Comparison of ENCODE assay signal across 17 cellular contexts in the genomic region with DNA sequence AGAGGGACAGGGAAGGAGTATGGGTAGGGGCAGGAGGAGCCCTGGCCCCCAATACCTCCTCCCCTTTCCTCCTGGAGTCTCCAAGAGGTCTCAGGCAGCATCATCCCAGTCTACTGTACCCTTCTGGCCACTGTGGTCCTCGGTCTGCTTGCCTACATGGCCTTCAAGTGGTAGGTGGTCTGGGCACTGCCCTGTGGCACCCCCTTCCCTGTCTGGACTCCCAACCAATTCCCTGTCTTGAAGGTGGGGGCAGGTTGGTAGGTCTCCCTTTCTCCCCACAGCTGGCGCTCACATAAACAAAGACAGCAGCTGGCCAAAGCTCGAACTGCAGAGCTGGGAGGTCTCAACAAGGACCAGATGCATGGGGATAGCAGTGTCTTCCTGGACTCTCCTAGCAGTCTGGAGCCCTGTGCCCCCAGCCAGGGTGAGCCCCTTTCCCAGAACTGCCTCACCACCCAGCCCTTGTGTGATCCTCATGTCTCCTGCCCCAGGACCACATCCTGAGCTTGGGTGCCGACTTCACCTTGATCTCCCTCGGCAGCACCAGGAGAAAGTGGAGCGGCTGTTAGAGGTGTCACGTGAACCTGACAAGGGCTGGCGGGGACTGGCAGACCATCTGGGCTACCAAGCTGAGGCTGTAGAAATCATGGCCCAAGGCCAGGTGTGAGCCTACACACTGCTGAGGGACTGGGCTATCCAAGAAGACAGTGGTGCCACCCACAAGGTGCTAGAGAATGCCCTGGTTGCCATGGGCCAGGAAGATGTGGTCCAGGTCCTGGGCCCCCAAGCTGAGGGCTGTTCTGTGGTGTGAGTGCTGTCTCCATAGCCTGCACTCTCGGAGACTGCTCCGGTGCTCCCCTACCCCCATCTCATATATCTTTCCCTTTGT.
DNase-seq lines count a peak whose midpoint lies in the region; ATAC-seq, FAIRE-seq and TF ChIP-seq lines count a peak whose summit lies in the region.
"Had no signal": no experiment of that assay in that cellular context is flagged by ENCODE, and none has a peak within 500 bp of the region (broad histone marks: within the 10 kb centered on the region; RNA-seq: fewer than 3 reads in every experiment).

No MANE protein-coding gene starts in this region.

- TF ChIP-seq CTCF in OCI-LY1 (IDR thresholded peaks at IDR 0.05; ENCODE audit: low read length) (no peak), D721Med (IDR thresholded peaks at IDR 0.05; ENCODE audit: insufficient read depth, missing control alignments) (no peak)

- H3K9me3 Mint-ChIP-seq in activated naive CD4-positive, alpha-beta T cell treated with anti-CD3 and anti-CD28 coated beads, Interleukin-2, amount 50 U/mL, for 24 hours, result no peaks in the 10 kb centered on the region
- no peaks in the 10 kb centered on the region for H3K9me3 Mint-ChIP-seq in stimulated activated memory B cell treated with anti-CD40 and anti-IgM and Interleukin-4, amounts not matched to agents 10 μg/mL and 1 μg/mL and 100 μg/mL, for 72 hours
- H3K9me3 Mint-ChIP-seq: stimulated activated naive CD8-positive, alpha-beta T cell treated with anti-CD3 and anti-CD28 coated beads, Interleukin-15, Interleukin-2, amounts not matched to agents 100 ng/mL and 50 ng/mL, for 24 hours had no signal

- H3K36me3 Mint-ChIP-seq in activated naive CD4-positive, alpha-beta T cell treated with anti-CD3 and anti-CD28 coated beads, Interleukin-2, amount 50 U/mL, for 24 hours, result no peaks in the 10 kb centered on the region
- peaks cover 8% of the 10 kb centered on the region for H3K36me3 Mint-ChIP-seq in stimulated activated memory B cell treated with anti-CD40 and anti-IgM and Interleukin-4, amounts not matched to agents 10 μg/mL and 1 μg/mL and 100 μg/mL, for 72 hours

- H3K27me3 ChIP-seq in OCI-LY1 (ENCODE audit: insufficient read depth, low read length), result no peaks in the 10 kb centered on the region
- H3K27me3 ChIP-seq: MG63 had no signal

- ATAC-seq in stimulated activated memory B cell treated with anti-CD40 and anti-IgM and Interleukin-4, amounts not matched to agents 10 μg/mL and 1 μg/mL and 100 μg/mL, for 72 hours, result no peak
- ATAC-seq: lower lobe of right lung had no signal

- no peaks in the 10 kb centered on the region for H3K9me2 ChIP-seq in OCI-LY1 (ENCODE audit: low read depth, low read length)

- H3K9ac ChIP-seq in OCI-LY1 (ENCODE audit: low read length), result no peak overlapping the region
- H3K9ac ChIP-seq: GM23248 had no signal

- H3K36me3 ChIP-seq in OCI-LY1 (ENCODE audit: insufficient read depth, low read length), result peaks cover 35% of the 10 kb centered on the region; the same call in 1 of the 2 replicates
- H3K36me3 ChIP-seq: MG63 had no signal

- peaks cover 31% of the 10 kb centered on the region for H3K4me1 ChIP-seq in OCI-LY1 (ENCODE audit: insufficient read depth, low read length, severe bottlenecking)

- H3K4me3 Mint-ChIP-seq in activated naive CD4-positive, alpha-beta T cell treated with anti-CD3 and anti-CD28 coated beads, Interleukin-2, amount 50 U/mL, for 24 hours, result no peak overlapping the region
- H3K4me3 Mint-ChIP-seq in stimulated activated memory B cell treated with anti-CD40 and anti-IgM and Interleukin-4, amounts not matched to agents 10 μg/mL and 1 μg/mL and 100 μg/mL, for 72 hours, result no peak overlapping the region
- H3K4me3 Mint-ChIP-seq: stimulated activated naive CD8-positive, alpha-beta T cell treated with anti-CD3 and anti-CD28 coated beads, Interleukin-15, Interleukin-2, amounts not matched to agents 100 ng/mL and 50 ng/mL, for 24 hours had no signal

- no peak overlapping the region; the same call in 1 of the 2 replicates for H3K4me2 ChIP-seq in OCI-LY1 (ENCODE audit: low read length)

- H3K79me2 ChIP-seq in OCI-LY1 (ENCODE audit: insufficient read depth, low read length), result no peaks in the 10 kb centered on the region

- no peak overlapping the region for H3K4me3 ChIP-seq in OCI-LY1 (ENCODE audit: low read depth, low read length, poor library complexity, severe bottlenecking)
- H3K4me3 ChIP-seq: GM23248, lower lobe of right lung, MG63 had no signal

- H3K4me1 Mint-ChIP-seq in activated naive CD4-positive, alpha-beta T cell treated with anti-CD3 and anti-CD28 coated beads, Interleukin-2, amount 50 U/mL, for 24 hours, result peaks cover 18% of the 10 kb centered on the region
- peaks cover 33% of the 10 kb centered on the region for H3K4me1 Mint-ChIP-seq in stimulated activated memory B cell treated with anti-CD40 and anti-IgM and Interleukin-4, amounts not matched to agents 10 μg/mL and 1 μg/mL and 100 μg/mL, for 72 hours

- FAIRE-seq in D721Med (lab: Jason Lieb, UNC), result no peak

- no peaks in the 10 kb centered on the region for H4K20me1 ChIP-seq in OCI-LY1 (ENCODE audit: insufficient read depth, low read length)

- no peak overlapping the region for H2AFZ ChIP-seq in OCI-LY1 (ENCODE audit: low read length)
- H2AFZ ChIP-seq: GM23248 had no signal

- H3K27ac ChIP-seq in OCI-LY1 (ENCODE audit: low read depth, low read length, poor library complexity, severe bottlenecking), result peak overlapping the region; percentile 33
- H3K27ac ChIP-seq: GM23248, HL-60, lower lobe of right lung had no signal

- DNase-seq in activated naive CD4-positive, alpha-beta T cell treated with anti-CD3 and anti-CD28 coated beads, Interleukin-2, amount 50 U/mL, for 16 hours, result no peak
- DNase-seq in islet precursor cell, result peak; percentile 55
- DNase-seq in D721Med (ENCODE audit: insufficient read length, low spot score), result no peak
- DNase-seq in NCI-H2227 (lab: John Stamatoyannopoulos, UW; ENCODE audit: unreplicated experiment), result no peak
- DNase-seq in NOMO-1 (lab: John Stamatoyannopoulos, UW; ENCODE audit: unreplicated experiment in 2 of 2), result no peak
- DNase-seq: erythroblast; GM23248; hippocampal formation; lower lobe of right lung; MG63; NCI-H526 treated with DMSO at 0.1 percent for 48 hours; stimulated activated CD4-positive, alpha-beta T cell treated with anti-CD3 and anti-CD28 coated beads, Interleukin-4, amount 100 ng/mL, for 24 hours had no signal

- no peaks in the 10 kb centered on the region for H3K9me3 ChIP-seq in OCI-LY1 (ENCODE audit: low read length)
- H3K9me3 ChIP-seq: lower lobe of right lung, MG63 had no signal

- no peaks in the 10 kb centered on the region for H3K27me3 Mint-ChIP-seq in activated naive CD4-positive, alpha-beta T cell treated with anti-CD3 and anti-CD28 coated beads, Interleukin-2, amount 50 U/mL, for 24 hours
- no peaks in the 10 kb centered on the region for H3K27me3 Mint-ChIP-seq in stimulated activated memory B cell treated with anti-CD40 and anti-IgM and Interleukin-4, amounts not matched to agents 10 μg/mL and 1 μg/mL and 100 μg/mL, for 72 hours
- H3K27me3 Mint-ChIP-seq: stimulated activated naive CD8-positive, alpha-beta T cell treated with anti-CD3 and anti-CD28 coated beads, Interleukin-15, Interleukin-2, amounts not matched to agents 100 ng/mL and 50 ng/mL, for 24 hours had no signal

- peak overlapping the region; percentile 23 for H3K27ac Mint-ChIP-seq in activated naive CD4-positive, alpha-beta T cell treated with anti-CD3 and anti-CD28 coated beads, Interleukin-2, amount 50 U/mL, for 24 hours
- H3K27ac Mint-ChIP-seq in stimulated activated memory B cell treated with anti-CD40 and anti-IgM and Interleukin-4, amounts not matched to agents 10 μg/mL and 1 μg/mL and 100 μg/mL, for 72 hours, result peak overlapping the region; percentile 55
- H3K27ac Mint-ChIP-seq: stimulated activated naive CD8-positive, alpha-beta T cell treated with anti-CD3 and anti-CD28 coated beads, Interleukin-15, Interleukin-2, amounts not matched to agents 100 ng/mL and 50 ng/mL, for 24 hours had no signal

- no peaks in the 10 kb centered on the region for H3F3A ChIP-seq in OCI-LY1 (ENCODE audit: insufficient read depth, low read length)
